ENCODE assay signal across 9 cellular contexts in the genomic region with DNA sequence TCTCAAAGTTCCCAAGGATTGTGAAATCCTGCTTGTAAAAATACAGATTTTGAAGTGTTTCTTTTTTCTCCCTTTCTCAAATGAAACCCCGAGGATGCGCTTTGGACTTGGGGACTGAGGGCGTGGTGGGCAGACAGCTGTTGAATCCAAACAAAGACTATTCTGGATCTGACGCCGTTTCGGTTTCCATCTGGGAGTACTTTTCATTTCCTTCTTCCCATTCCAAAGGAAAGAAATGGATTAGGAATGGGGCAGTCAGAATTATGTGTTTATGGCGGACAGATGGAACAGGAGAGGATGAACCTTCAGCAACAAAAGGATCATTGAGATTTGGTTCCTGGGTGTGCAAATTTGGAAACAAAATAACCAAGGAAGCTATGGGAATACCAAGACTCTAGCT.
DNase-seq lines count a peak whose midpoint lies in the region; ATAC-seq, FAIRE-seq and TF ChIP-seq lines count a peak whose summit lies in the region.
"Had no signal": no experiment of that assay in that cellular context is flagged by ENCODE, and none has a peak within 500 bp of the region (broad histone marks: within the 10 kb centered on the region; RNA-seq: fewer than 3 reads in every experiment).

No MANE protein-coding gene starts in this region.

- H3K9me3 ChIP-seq in iPS-20b (ENCODE audit: insufficient read depth, low read depth, low read length), result no peaks in the 10 kb centered on the region
- H3K9me3 ChIP-seq in small intestine (ENCODE audit: control insufficient read depth, low read depth), result no peaks in the 10 kb centered on the region

- H3K9ac ChIP-seq in iPS-20b (ENCODE audit: low read depth, low read length), result no peak overlapping the region

- FAIRE-seq in small intestine (lab: Jason Lieb, UNC) (no peak), D721Med (lab: Jason Lieb, UNC) (no peak)

- CTCF ChIA-PET in activated CD4-positive, alpha-beta T cell treated with anti-CD3 and anti-CD28 coated beads for 36 hours (lab: Charles Lee), result no interaction called here
- CTCF ChIA-PET in T-cell (lab: Charles Lee), result interaction anchor here in 1 of 2 donors (0.5 to 0.6 kb wide), 2 partner anchors 101 to 1690 kb away, joined by 3 read pairs; no protein-coding TSS in a partner anchor

- H3K9me3 Mint-ChIP-seq in activated CD4-positive, alpha-beta T cell treated with anti-CD3 and anti-CD28 coated beads for 36 hours (ENCODE audit: low read depth), result no peaks in the 10 kb centered on the region
- H3K9me3 Mint-ChIP-seq in T-cell, result no peaks in the 10 kb centered on the region

- DNase-seq in activated CD4-positive, alpha-beta T cell treated with anti-CD3 and anti-CD28 coated beads for 36 hours, result no peak
- DNase-seq in activated CD4-positive, alpha-beta T cell treated with anti-CD3 and anti-CD28 coated beads for 48 hours, result no peak
- DNase-seq in T-cell, result no peak
- peak; percentile 42 for DNase-seq in small intestine
- DNase-seq in SW480 (ENCODE audit: low spot score), result no peak
- DNase-seq in D721Med (ENCODE audit: insufficient read length, low spot score), result no peak

- intact Hi-C loops in activated CD4-positive, alpha-beta T cell treated with anti-CD3 and anti-CD28 coated beads for 36 hours (cut with DNase I, micrococcal nuclease), result loop anchor here (5.0 to 10.0 kb wide), 3 partner anchors 995 to 1388 kb away; no protein-coding TSS in a partner anchor

- peaks cover 52% of the 10 kb centered on the region for H3K4me1 Mint-ChIP-seq in activated CD4-positive, alpha-beta T cell treated with anti-CD3 and anti-CD28 coated beads for 36 hours
- peaks cover 62 to 64% (median 63%) of the 10 kb centered on the region in 3 donors for H3K4me1 Mint-ChIP-seq in T-cell

- H3K36me3 Mint-ChIP-seq in activated CD4-positive, alpha-beta T cell treated with anti-CD3 and anti-CD28 coated beads for 36 hours (ENCODE audit: low read depth), result no peaks in the 10 kb centered on the region
- H3K36me3 Mint-ChIP-seq in T-cell, result no peaks in the 10 kb centered on the region

- H3K27ac Mint-ChIP-seq in activated CD4-positive, alpha-beta T cell treated with anti-CD3 and anti-CD28 coated beads for 36 hours, result no peak overlapping the region
- H3K27ac Mint-ChIP-seq in T-cell, result peak overlapping the region in 1 of 2 donors; percentile 27

- no peak for ATAC-seq in activated CD4-positive, alpha-beta T cell treated with anti-CD3 and anti-CD28 coated beads for 36 hours
- ATAC-seq in T-cell (replicated peaks in 1 of 4) (no peak), HG03565 (IDR thresholded peaks at IDR 0.05; ENCODE audit: unreplicated experiment) (no peak)

- no peak for TF ChIP-seq CTCF in D721Med (IDR thresholded peaks at IDR 0.05; ENCODE audit: insufficient read depth, missing control alignments)

- POLR2A ChIA-PET in activated CD4-positive, alpha-beta T cell treated with anti-CD3 and anti-CD28 coated beads for 36 hours (lab: Charles Lee), result no interaction called here
- POLR2A ChIA-PET in T-cell (lab: Charles Lee), result interaction anchor here in 1 of 2 donors (0.6 kb wide), 2 partner anchors 83 to 715 kb away, joined by 3 to 4 read pairs; no protein-coding TSS in a partner anchor

- H3K36me3 ChIP-seq in iPS-20b (ENCODE audit: insufficient read depth, low read depth, low read length) (no peaks in the 10 kb centered on the region), small intestine (ENCODE audit: control insufficient read depth in 2 of 2, insufficient read depth in 2 of 2, low read length in 2 of 2) (no peaks in the 10 kb centered on the region)

- WGBS in small intestine, 3 donors, result 3 to 8% (median 6%) methylated on average over 7 of the region's 7 CpGs

- H3K27me3 Mint-ChIP-seq in activated CD4-positive, alpha-beta T cell treated with anti-CD3 and anti-CD28 coated beads for 36 hours, result peaks cover 75% of the 10 kb centered on the region
- H3K27me3 Mint-ChIP-seq in T-cell, result peaks cover 66 to 86% of the 10 kb centered on the region in 2 donors

- H3K4me3 ChIP-seq in iPS-20b (ENCODE audit: low read length), result peak overlapping the region; percentile 60
- peak overlapping the region in 1 of 2 donors; percentile 29 for H3K4me3 ChIP-seq in small intestine (ENCODE audit: low read depth in 1 of 2, low read length in 2 of 2)
- H3K4me3 ChIP-seq: SK-N-MC had no signal

- H3K27me3 ChIP-seq in iPS-20b (ENCODE audit: insufficient read depth, low read length) (peaks cover 89% of the 10 kb centered on the region), small intestine (ENCODE audit: control insufficient read depth in 2 of 2, insufficient read depth in 2 of 2, low read length in 2 of 2) (peaks cover 3 to 27% of the 10 kb centered on the region in 2 donors)

- peaks cover 25% of the 10 kb centered on the region; the same call in 1 of the 2 replicates for H3K4me1 ChIP-seq in iPS-20b (ENCODE audit: insufficient read depth, low read length)
- H3K4me1 ChIP-seq in small intestine (ENCODE audit: control insufficient read depth in 2 of 2, insufficient read depth in 1 of 2, low read depth in 1 of 2, low read length in 1 of 2), result peaks cover 2 to 19% of the 10 kb centered on the region in 2 donors

- H3K27ac ChIP-seq in iPS-20b (ENCODE audit: low read length) (no peak overlapping the region), small intestine (ENCODE audit: low read depth in 1 of 2, low read length in 1 of 2) (no peak overlapping the region)
- H3K27ac ChIP-seq: SK-N-MC had no signal

- peak overlapping the region; percentile 46 for H3K4me3 Mint-ChIP-seq in activated CD4-positive, alpha-beta T cell treated with anti-CD3 and anti-CD28 coated beads for 36 hours
- peak overlapping the region; percentile 65 to 68 (median 66) for H3K4me3 Mint-ChIP-seq in T-cell
